ENCODE assay signal across 28 cellular contexts in genomic region chr10:125621052-125621451, GRCh38.
"Had no signal": no experiment of that assay in that cellular context is flagged by ENCODE, and none has a peak within 500 bp of the region (broad histone marks: within the 10 kb centered on the region; RNA-seq: fewer than 3 reads in every experiment).

No MANE protein-coding gene starts in this region.

- H3K4me3 ChIP-seq: pancreas, psoas muscle, skin epidermis, smooth muscle cell, spleen, suprapubic skin, testis, tibial artery, transverse colon, upper lobe of right lung, uterus had no signal

- H3K4me1 ChIP-seq: psoas muscle, spleen, suprapubic skin, tibial artery, transverse colon, upper lobe of right lung, uterus had no signal

- FAIRE-seq: pancreas had no signal

- H3K27me3 ChIP-seq: pancreas, testis, transverse colon, upper lobe of right lung, uterus had no signal

- H3K27ac ChIP-seq: neutrophil, pancreas, psoas muscle, skin epidermis, spleen, suprapubic skin, testis, tibial artery, transverse colon, upper lobe of right lung, uterus had no signal

- DNase-seq: naive thymus-derived CD8-positive, alpha-beta T cell; nephron progenitor cell; nucleus accumbens; pancreas; psoas muscle; right cardiac atrium; spleen; stimulated activated CD4-positive, alpha-beta T cell treated with anti-CD3 and anti-CD28 coated beads, Interleukin-12 subunit alpha, Interleukin-12 subunit beta, amount 100 ng/mL, for 4 hours; stimulated activated CD4-positive, alpha-beta T cell treated with anti-CD3 and anti-CD28 coated beads, Interleukin-1b, Interleukin-23, amount 100 ng/mL, for 48 hours; stimulated activated CD4-positive, alpha-beta T cell treated with anti-CD3 and anti-CD28 coated beads, Interleukin-4, amount 100 ng/mL, for 1 hour; stimulated activated CD4-positive, alpha-beta T cell treated with anti-CD3 and anti-CD28 coated beads, Interleukin-4, amount 100 ng/mL, for 4 hours; stimulated activated CD8-positive, alpha-beta memory T cell treated with anti-CD3 and anti-CD28 coated beads, Interleukin-4, amount 100 ng/mL, for 48 hours; stimulated activated naive CD4-positive, alpha-beta T cell; stimulated activated naive CD8-positive, alpha-beta T cell treated with anti-CD3 and anti-CD28 coated beads, Interleukin-15, amount 100 ng/mL, for 72 hours; stimulated activated naive CD8-positive, alpha-beta T cell treated with anti-CD3 and anti-CD28 coated beads, Interleukin-15, Interleukin-2, amounts not matched to agents 100 U/mL and 50 U/mL, for 24 hours; substantia nigra; testis; tibial artery; transverse colon; upper lobe of right lung; uterus had no signal

- ATAC-seq: naive thymus-derived CD8-positive, alpha-beta T cell; natural killer cell treated with Interleukin-12 subunit alpha and Interleukin-12 subunit beta and Interleukin-15 and Interleukin-18, amount 100 ng/mL, for 72 hours; pancreas; psoas muscle; right cardiac atrium; sciatic nerve; stimulated activated memory B cell treated with anti-CD40 and anti-IgM and Interleukin-4, amounts not matched to agents 10 μg/mL and 1 μg/mL and 100 μg/mL, for 72 hours; stimulated activated naive CD8-positive, alpha-beta T cell treated with anti-CD3 and anti-CD28 coated beads, Interleukin-15, amount 100 ng/mL, for 72 hours; stimulated activated naive CD8-positive, alpha-beta T cell treated with anti-CD3 and anti-CD28 coated beads, Interleukin-15, Interleukin-2, amounts not matched to agents 100 U/mL and 50 U/mL, for 24 hours; upper lobe of right lung had no signal

- H3K36me3 ChIP-seq: neutrophil, pancreas, spleen, suprapubic skin, tibial artery, transverse colon, upper lobe of right lung, uterus had no signal

- H3K9me3 ChIP-seq: neutrophil, pancreas, psoas muscle, suprapubic skin, testis, tibial artery, transverse colon, upper lobe of right lung, uterus had no signal

- H3K4me2 ChIP-seq: smooth muscle cell had no signal
